8 cellular contexts compared by ENCODE assay signal in genomic region chr1:152141971-152142584, GRCh38. TPM values are rescaled to one million over a fixed set of nuclear protein-coding genes. Genes with fewer than 3 reads are reported as not detected.
A peak's percentile ranks its signal among the peaks of the same experiment; 100 is the strongest.
DNase-seq lines count a peak whose midpoint lies in the region; ATAC-seq, FAIRE-seq and TF ChIP-seq lines count a peak whose summit lies in the region.

No MANE protein-coding gene starts in this region.

- no peak for ATAC-seq in GM19455 (IDR thresholded peaks at IDR 0.05; ENCODE audit: unreplicated experiment)
- ATAC-seq in GM18517 (IDR thresholded peaks at IDR 0.05; ENCODE audit: unreplicated experiment) = no peak

- no peak for TF ChIP-seq POLR2A in esophagus squamous epithelium (IDR thresholded peaks at IDR 0.05)

- H3K4me3 ChIP-seq in esophagus squamous epithelium (no peak overlapping the region), neural cell (ENCODE audit: low read length) (no peak overlapping the region)

- peak; percentile 13 for DNase-seq in DMS 273 treated with DMSO at 0.1 percent for 48 hours (lab: John Stamatoyannopoulos, UW)
- DNase-seq in HCEC 1CT = peak; percentile 54
- DNase-seq in RCC 7860 (ENCODE audit: low spot score) = peak; percentile 56
- DNase-seq in esophagus squamous epithelium (lab: John Stamatoyannopoulos, UW) = no peak
- DNase-seq in effector CD4-positive, alpha-beta T cell = no peak

- no peak overlapping the region for H3K4me2 ChIP-seq in neural cell (ENCODE audit: low read length)

- TF ChIP-seq CTCF in esophagus squamous epithelium (IDR thresholded peaks at IDR 0.05) (peak; percentile 19 to 93 (median 90)), neural cell (IDR thresholded peaks at IDR 0.05; ENCODE audit: poor library complexity, severe bottlenecking) (no peak)

- intact Hi-C loops in esophagus squamous epithelium (cut with DNase I) = loop anchor here (5.0 kb wide), 1 partner anchor 40 kb away; no protein-coding TSS in a partner anchor

- H3K79me2 ChIP-seq in neural cell (replicated peaks; ENCODE audit: insufficient read depth, low read length) = no peaks in the 10 kb centered on the region

- no peaks in the 10 kb centered on the region for H3K36me3 ChIP-seq in esophagus squamous epithelium
- H3K36me3 ChIP-seq in neural cell (ENCODE audit: insufficient read depth, low read length) = no peaks in the 10 kb centered on the region

- peak; percentile 33 for TF ChIP-seq RAD21 in neural cell (conservative IDR thresholded peaks at IDR 0.05)

- no peaks in the 10 kb centered on the region for H3K9me2 ChIP-seq in neural cell (ENCODE audit: insufficient read depth, low read length)

- FAIRE-seq in RCC 7860 (lab: Jason Lieb, UNC) = peak; percentile 64

- H3K27ac ChIP-seq in esophagus squamous epithelium (no peak overlapping the region), neural cell (ENCODE audit: low read length) (no peak overlapping the region)

- no peaks in the 10 kb centered on the region for H3K9me3 ChIP-seq in esophagus squamous epithelium
- H3K9me3 ChIP-seq in neural cell (ENCODE audit: low read length) = no peaks in the 10 kb centered on the region

- TF ChIP-seq EP300 in neural cell (conservative IDR thresholded peaks at IDR 0.05; ENCODE audit: poor library complexity, severe bottlenecking) = no peak

- no peak overlapping the region for H2AFZ ChIP-seq in neural cell (ENCODE audit: low read depth, low read length)

- H3K9ac ChIP-seq in neural cell (ENCODE audit: low read length) = no peak overlapping the region

- WGBS in esophagus squamous epithelium, 2 donors = 6 to 8% methylated on average over 1 of the region's 1 CpG

- peaks cover 0 to 6% (median 0%) of the 10 kb centered on the region in 3 donors for H3K4me1 ChIP-seq in esophagus squamous epithelium

- peaks cover 0 to 15% (median 0%) of the 10 kb centered on the region in 4 donors for H3K27me3 ChIP-seq in esophagus squamous epithelium
- H3K27me3 ChIP-seq in neural cell (ENCODE audit: insufficient read depth, low read depth, low read length) = no peaks in the 10 kb centered on the region

- H3F3A ChIP-seq in neural cell (ENCODE audit: insufficient read depth, low read length, poor library complexity, severe bottlenecking) = no peaks in the 10 kb centered on the region

- H4K20me1 ChIP-seq in neural cell (ENCODE audit: insufficient read depth) = no peaks in the 10 kb centered on the region

TF ChIP-seq in neural cell, 6 proteins besides CTCF, POLR2A, EP300 and RAD21:
- TF ChIP-seq MXI1 (conservative IDR thresholded peaks at IDR 0.05; ENCODE audit: poor library complexity, severe bottlenecking) (no peak), POLR2AphosphoS5 (IDR thresholded peaks at IDR 0.05) (no peak), SMC3 (conservative IDR thresholded peaks at IDR 0.05; ENCODE audit: poor library complexity) (peak; percentile 24)

RNA-seq across cellular contexts. Expression of gene RPTN, which starts 16.9 kb away (rescaled TPM):
- total RNA-seq in esophagus squamous epithelium = under 1 TPM; 0.09 to 0.95 (median 0.14) TPM
- not detected in 2 replicates for polyA plus RNA-seq in neural cell
- not detected in 2 replicates for polyA minus RNA-seq in neural cell

RNA-seq across cellular contexts. Expression of gene TCHH, which starts 26.8 kb away (rescaled TPM):
- under 1 TPM; 0.18 to 0.44 (median 0.19) TPM for total RNA-seq in esophagus squamous epithelium
- 0.14 and 0.26 TPM in 2 replicates for polyA plus RNA-seq in neural cell
- 0.12 TPM in 1 of 2 replicates, not detected in the other for polyA minus RNA-seq in neural cell

RNA-seq across cellular contexts. Expression of gene TCHHL1, which starts 53.2 kb away (rescaled TPM):
- total RNA-seq in esophagus squamous epithelium = not detected
- polyA plus RNA-seq in neural cell = not detected in 2 replicates
- not detected in 2 replicates for polyA minus RNA-seq in neural cell

Comparison
In these comparisons a context has a peak if more than half of its experiments do, and no peak if none do; other contexts are left out.
1. DNase-seq: peak in DMS 273 treated with DMSO at 0.1 percent for 48 hours (single experiment), HCEC 1CT (single experiment) and RCC 7860 (single experiment); none in esophagus squamous epithelium (single experiment) and effector CD4-positive, alpha-beta T cell (single experiment).